ENCODE assay signal across 13 cellular contexts in the genomic region with DNA sequence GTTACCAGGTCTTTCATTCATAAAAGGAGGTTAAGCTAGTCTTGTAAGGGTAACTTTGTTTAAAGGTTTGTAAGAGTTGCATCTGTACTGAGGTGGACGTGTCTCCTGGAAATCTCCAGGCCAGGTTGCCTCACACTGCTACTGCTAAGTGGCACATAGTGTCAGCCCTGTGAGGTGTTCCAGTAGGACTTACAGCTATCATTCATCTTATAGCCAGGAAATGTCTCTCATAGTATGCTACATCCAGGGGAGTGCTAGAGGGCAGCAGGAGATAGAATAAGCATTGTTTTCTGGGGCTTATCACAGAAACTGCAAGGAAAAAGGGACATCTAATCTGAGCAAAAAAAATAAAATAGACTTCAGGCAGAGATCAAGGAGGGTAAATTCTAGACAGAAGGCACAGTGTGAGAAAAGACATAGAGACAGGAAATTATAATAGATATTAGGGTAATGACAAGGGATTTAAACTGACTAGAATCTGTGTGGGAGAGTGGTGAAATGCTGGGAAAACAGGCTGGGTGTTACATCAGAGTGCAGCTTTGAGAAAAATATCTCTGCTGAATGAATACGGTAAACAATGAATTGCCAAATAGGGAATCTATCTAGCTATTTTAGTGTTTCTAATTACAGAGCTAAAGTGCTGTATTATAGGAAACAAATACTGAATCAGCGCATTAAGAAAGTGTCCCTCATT.
A peak's percentile ranks its signal among the peaks of the same experiment; 100 is the strongest.
DNase-seq lines count a peak whose midpoint lies in the region; ATAC-seq and TF ChIP-seq lines count a peak whose summit lies in the region.
"Had no signal": no experiment of that assay in that cellular context is flagged by ENCODE, and none has a peak within 500 bp of the region (broad histone marks: within the 10 kb centered on the region; RNA-seq: fewer than 3 reads in every experiment).

No MANE protein-coding gene starts in this region.

- no peak for ATAC-seq in activated CD8-positive, alpha-beta memory T cell treated with anti-CD3 and anti-CD28 coated beads, Interleukin-2, amount 10 ng/mL, durations not matched to agents 7 days and 5 days

- H3K36me3 ChIP-seq in BE2C: no peaks in the 10 kb centered on the region
- H3K36me3 ChIP-seq: thyroid gland had no signal

- H3K4me1 ChIP-seq in BE2C: no peaks in the 10 kb centered on the region
- H3K4me1 ChIP-seq: thyroid gland had no signal

- no peaks in the 10 kb centered on the region for H3K9me3 ChIP-seq in BE2C
- H3K9me3 ChIP-seq: thyroid gland had no signal

- H3K4me3 ChIP-seq in fibroblast of the aortic adventitia (ENCODE audit: low read depth, low read length): no peak overlapping the region
- H3K4me3 ChIP-seq in BE2C (ENCODE audit: low read depth, low read length): no peak overlapping the region
- H3K4me3 ChIP-seq: thyroid gland had no signal

- TF ChIP-seq CTCF in fibroblast of the aortic adventitia (IDR thresholded peaks at IDR 0.05; ENCODE audit: insufficient read depth, low read length) (no peak), BE2C (IDR thresholded peaks at IDR 0.05; ENCODE audit: low read depth, low read length) (no peak)

- peaks cover 3% of the 10 kb centered on the region for H3K27me3 ChIP-seq in BE2C
- H3K27me3 ChIP-seq: thyroid gland had no signal

- H3K4me1 Mint-ChIP-seq in activated CD8-positive, alpha-beta memory T cell treated with anti-CD3 and anti-CD28 coated beads, Interleukin-2, amount 10 ng/mL, durations not matched to agents 7 days and 5 days: no peaks in the 10 kb centered on the region
- H3K4me1 Mint-ChIP-seq: activated naive CD8-positive, alpha-beta T cell treated with anti-CD3 and anti-CD28 coated beads for 36 hours had no signal

- DNase-seq in NCI-H1694 treated with DMSO at 0.1 percent for 48 hours (lab: John Stamatoyannopoulos, UW): peak; percentile 2
- no peak for DNase-seq in NCI-H1694 (lab: John Stamatoyannopoulos, UW)
- DNase-seq in SK-MEL-5 (ENCODE audit: low read depth, low spot score): peak; percentile 10
- peak; percentile 14 for DNase-seq in fibroblast of the aortic adventitia (ENCODE audit: low read depth)
- peak; percentile 5 for DNase-seq in putamen (ENCODE audit: low spot score)
- DNase-seq in BE2C: no peak
- DNase-seq in NCI-H2171 treated with DMSO at 0.1 percent for 48 hours (lab: John Stamatoyannopoulos, UW): no peak
- DNase-seq in activated CD8-positive, alpha-beta memory T cell treated with anti-CD3 and anti-CD28 coated beads, Interleukin-2, amount 10 ng/mL, durations not matched to agents 7 days and 5 days: no peak
- DNase-seq: activated CD8-positive, alpha-beta memory T cell treated with anti-CD3 and anti-CD28 coated beads, Interleukin-2, amount 50 U/mL, for 4 hours; activated naive CD8-positive, alpha-beta T cell treated with anti-CD3 and anti-CD28 coated beads for 36 hours; NCI-H345; stimulated activated CD4-positive, alpha-beta T cell treated with anti-CD3 and anti-CD28 coated beads, Interleukin-12 subunit alpha, Interleukin-12 subunit beta, amount 100 ng/mL, for 4 hours; thyroid gland had no signal

- CTCF ChIA-PET in activated CD8-positive, alpha-beta memory T cell treated with anti-CD3 and anti-CD28 coated beads, Interleukin-2, amount 10 ng/mL, durations not matched to agents 7 days and 5 days (lab: Charles Lee): no interaction called here

- no peaks in the 10 kb centered on the region for H3K27me3 Mint-ChIP-seq in activated CD8-positive, alpha-beta memory T cell treated with anti-CD3 and anti-CD28 coated beads, Interleukin-2, amount 10 ng/mL, durations not matched to agents 7 days and 5 days
- H3K27me3 Mint-ChIP-seq: activated naive CD8-positive, alpha-beta T cell treated with anti-CD3 and anti-CD28 coated beads for 36 hours had no signal

- no peak overlapping the region for H3K4me3 Mint-ChIP-seq in activated CD8-positive, alpha-beta memory T cell treated with anti-CD3 and anti-CD28 coated beads, Interleukin-2, amount 10 ng/mL, durations not matched to agents 7 days and 5 days
- H3K4me3 Mint-ChIP-seq: activated naive CD8-positive, alpha-beta T cell treated with anti-CD3 and anti-CD28 coated beads for 36 hours had no signal

- H3K9me3 Mint-ChIP-seq in activated CD8-positive, alpha-beta memory T cell treated with anti-CD3 and anti-CD28 coated beads, Interleukin-2, amount 10 ng/mL, durations not matched to agents 7 days and 5 days (ENCODE audit: low read depth): no peaks in the 10 kb centered on the region

- H3K36me3 Mint-ChIP-seq in activated CD8-positive, alpha-beta memory T cell treated with anti-CD3 and anti-CD28 coated beads, Interleukin-2, amount 10 ng/mL, durations not matched to agents 7 days and 5 days: no peaks in the 10 kb centered on the region

- in situ Hi-C loops in SK-MEL-5 (cut with HindIII; ENCODE audit: low pct_unique_long_range_greater_than_20kb, low sequenced_read_pairs): no loop called here

- H3K27ac Mint-ChIP-seq in activated CD8-positive, alpha-beta memory T cell treated with anti-CD3 and anti-CD28 coated beads, Interleukin-2, amount 10 ng/mL, durations not matched to agents 7 days and 5 days: no peak overlapping the region
- H3K27ac Mint-ChIP-seq: activated naive CD8-positive, alpha-beta T cell treated with anti-CD3 and anti-CD28 coated beads for 36 hours had no signal

Comparison
In these comparisons a context has a peak if more than half of its experiments do, and no peak if none do; other contexts are left out.
1. DNase-seq: peak in NCI-H1694 treated with DMSO at 0.1 percent for 48 hours (single experiment), SK-MEL-5 (single experiment), fibroblast of the aortic adventitia (single experiment) and putamen (single experiment); none in NCI-H1694 (single experiment), BE2C (single experiment), NCI-H2171 treated with DMSO at 0.1 percent for 48 hours (single experiment) and activated CD8-positive, alpha-beta memory T cell treated with anti-CD3 and anti-CD28 coated beads, Interleukin-2, amount 10 ng/mL, durations not matched to agents 7 days and 5 days (single experiment).